Comparison of ENCODE assay signal across 18 cellular contexts in the genomic region with DNA sequence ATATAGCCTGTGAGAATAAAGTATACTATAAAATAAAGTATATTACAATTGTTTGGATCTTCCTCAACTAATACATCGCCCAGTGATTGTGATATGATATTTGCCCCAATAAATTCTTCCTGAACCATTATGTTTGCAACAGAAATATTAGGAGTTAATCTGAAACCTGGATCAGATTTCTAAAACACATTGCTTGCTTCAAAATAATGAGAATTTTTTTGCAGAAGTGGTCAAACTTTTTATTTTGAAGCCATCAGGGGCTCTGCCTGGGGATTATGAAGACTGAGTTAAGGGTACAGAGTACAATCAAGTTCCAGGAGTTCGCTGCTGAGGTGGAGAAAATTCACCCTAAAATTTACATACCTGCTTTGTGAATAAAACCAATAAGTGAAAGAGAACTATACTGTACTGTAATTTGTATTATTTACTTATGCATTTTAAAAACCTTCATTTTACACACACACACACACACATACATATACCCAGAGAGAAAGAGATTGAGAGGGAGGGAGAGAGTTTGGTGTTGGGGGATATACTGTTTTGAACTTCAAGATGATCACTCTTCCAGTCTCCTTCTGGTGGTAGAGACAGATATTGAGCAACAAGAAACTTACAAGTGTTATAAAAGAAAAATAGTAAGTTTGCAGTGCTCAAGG.
A peak's percentile ranks its signal among the peaks of the same experiment; 100 is the strongest.
DNase-seq lines count a peak whose midpoint lies in the region; ATAC-seq, FAIRE-seq and TF ChIP-seq lines count a peak whose summit lies in the region.
"Had no signal": no experiment of that assay in that cellular context is flagged by ENCODE, and none has a peak within 500 bp of the region (broad histone marks: within the 10 kb centered on the region; RNA-seq: fewer than 3 reads in every experiment).

No MANE protein-coding gene starts in this region.

- BruUV-seq in HepG2 (replicated peaks; lab: Mats Ljungman, UMichigan), result no TSS peak
- BruUV-seq in K562 (replicated peaks; lab: Mats Ljungman, UMichigan), result no TSS peak

- H3K9me3 Mint-ChIP-seq in neural progenitor cell, result no peaks in the 10 kb centered on the region
- H3K9me3 Mint-ChIP-seq: CD4-positive, alpha-beta T cell had no signal

- H3K27ac ChIP-seq in right lobe of liver, result peak overlapping the region; percentile 18 to 74 (median 68)
- H3K27ac ChIP-seq in HepG2 (ENCODE audit: extremely low read length, insufficient read depth, low read length), result no peak overlapping the region
- H3K27ac ChIP-seq in K562 (ENCODE audit: extremely low read depth, low read depth, low read length), result peak overlapping the region; percentile 85; the same call in 1 of the 3 replicates
- H3K27ac ChIP-seq in neural progenitor cell, result no peak overlapping the region
- no peak overlapping the region for H3K27ac ChIP-seq in brain microvascular endothelial cell
- H3K27ac ChIP-seq in spleen, result no peak overlapping the region
- no peak overlapping the region for H3K27ac ChIP-seq in mesendoderm (ENCODE audit: low read depth, low read length)
- H3K27ac ChIP-seq: 22Rv1, A549, C4-2B, GM23248, HL-60 had no signal

- TF ChIP-seq RAD21 in HepG2 (CRISPR knock-in tag; IDR thresholded peaks at IDR 0.05), result no peak
- TF ChIP-seq RAD21 in K562 (CRISPR knock-in tag; conservative IDR thresholded peaks at IDR 0.05 in 1 of 2, IDR thresholded peaks at IDR 0.05 in 1 of 2), result no peak

- H3K4me3 ChIP-seq in right lobe of liver, result no peak overlapping the region
- no peak overlapping the region for H3K4me3 ChIP-seq in HepG2 (replicated peaks in 1 of 3; ENCODE audit: insufficient read depth in 1 of 3, low read depth in 2 of 3, low read length in 3 of 3)
- peak overlapping the region; percentile 54 for H3K4me3 ChIP-seq in K562
- no peak overlapping the region for H3K4me3 ChIP-seq in neural progenitor cell
- H3K4me3 ChIP-seq in brain microvascular endothelial cell (ENCODE audit: low read depth, low read length), result no peak overlapping the region
- H3K4me3 ChIP-seq in spleen, result no peak overlapping the region
- no peak overlapping the region for H3K4me3 ChIP-seq in mesendoderm (ENCODE audit: low read length)
- H3K4me3 ChIP-seq: A549, GM23248, HAP-1 had no signal

- H2AFZ ChIP-seq in HepG2 (ENCODE audit: low read length) (no peak overlapping the region), K562 (ENCODE audit: low read depth, low read length) (no peak overlapping the region), neural progenitor cell (replicated peaks) (peak overlapping the region; percentile 2)
- H2AFZ ChIP-seq: GM23248 had no signal

- H2BK5ac ChIP-seq in mesendoderm (ENCODE audit: low read length), result no peak overlapping the region

- H3F3A ChIP-seq in neural progenitor cell (ENCODE audit: low read depth), result no peaks in the 10 kb centered on the region

- peaks cover 0 to 30% (median 1%) of the 10 kb centered on the region in 4 donors for H3K4me1 ChIP-seq in right lobe of liver
- H3K4me1 ChIP-seq in HepG2 (ENCODE audit: insufficient read depth, low read length), result peaks cover 11% of the 10 kb centered on the region
- H3K4me1 ChIP-seq in K562 (replicated peaks in 1 of 2; ENCODE audit: control insufficient read depth in 2 of 2, insufficient read depth in 2 of 2, low read length in 2 of 2), result peaks cover 5 to 52% of the 10 kb centered on the region in 2 experiments
- no peaks in the 10 kb centered on the region for H3K4me1 ChIP-seq in neural progenitor cell
- H3K4me1 ChIP-seq in spleen, result peaks cover 0 to 5% (median 0%) of the 10 kb centered on the region in 6 donors
- H3K4me1 ChIP-seq in mesendoderm (ENCODE audit: control insufficient read depth, low read depth, low read length), result no peaks in the 10 kb centered on the region
- H3K4me1 ChIP-seq: HAP-1 had no signal

- H4K8ac ChIP-seq in mesendoderm (ENCODE audit: low read depth, low read length), result no peak overlapping the region

- H3K4me3 Mint-ChIP-seq in neural progenitor cell, result no peak overlapping the region
- H3K4me3 Mint-ChIP-seq: CD4-positive, alpha-beta T cell had no signal

- no peaks in the 10 kb centered on the region for H4K20me1 ChIP-seq in HepG2 (ENCODE audit: insufficient read depth, low read length)
- H4K20me1 ChIP-seq in K562 (replicated peaks; ENCODE audit: control insufficient read depth, insufficient read depth, low read length), result peaks cover 26% of the 10 kb centered on the region
- no peaks in the 10 kb centered on the region for H4K20me1 ChIP-seq in neural progenitor cell (ENCODE audit: low read depth)

- H3K79me2 ChIP-seq in HepG2 (ENCODE audit: insufficient read depth, low read length) (no peaks in the 10 kb centered on the region), K562 (ENCODE audit: control insufficient read depth, insufficient read depth, low read length) (peaks cover 100% of the 10 kb centered on the region), neural progenitor cell (ENCODE audit: low read depth) (no peaks in the 10 kb centered on the region), mesendoderm (ENCODE audit: control insufficient read depth, insufficient read depth, low read length) (no peaks in the 10 kb centered on the region)

- H3K4me1 Mint-ChIP-seq in neural progenitor cell, result peaks cover 4% of the 10 kb centered on the region

- intact Hi-C loops in right lobe of liver (cut with DNase I) (loop anchor here in 1 of 2 donors (5.0 kb wide), 1 partner anchor 93 kb away; a partner anchor contains a TSS), HepG2 (cut with micrococcal nuclease; ENCODE audit: unreplicated experiment) (no loop called here), K562 (cut with micrococcal nuclease) (no loop called here), spleen (cut with DNase I; ENCODE audit: low total_unique reads) (loop anchor here (5.0 kb wide), 1 partner anchor 93 kb away; a partner anchor contains a TSS)

- TF ChIP-seq POLR2A in right lobe of liver (IDR thresholded peaks at IDR 0.05) (no peak), HepG2 (IDR thresholded peaks at IDR 0.05; ENCODE audit: insufficient read depth in 1 of 2, low read depth in 2 of 2, low read length in 2 of 2) (no peak), K562 (conservative IDR thresholded peaks at IDR 0.05) (peak; percentile 5; the same call in 1 of the 2 replicates), spleen (IDR thresholded peaks at IDR 0.05) (no peak)

- H3K36me3 Mint-ChIP-seq in neural progenitor cell, result no peaks in the 10 kb centered on the region

- no peak overlapping the region for H3K18ac ChIP-seq in mesendoderm (ENCODE audit: low read length)

- WGBS in right lobe of liver (ENCODE audit: insufficient coverage, low coverage, low lambda C conversion rate, missing lambda C conversion rate), result 66% methylated on average over 2 of the region's 2 CpGs
- WGBS in HepG2 (ENCODE audit: low lambda C conversion rate), result 78% methylated on average over 2 of the region's 2 CpGs
- WGBS in K562 (ENCODE audit: insufficient coverage, low coverage, missing lambda C conversion rate), result 30% methylated on average over 2 of the region's 2 CpGs
- 91 to 99% (median 94%) methylated on average over 2 of the region's 2 CpGs for WGBS in spleen, 5 donors
- WGBS in mesendoderm (ENCODE audit: extremely low coverage, insufficient coverage, low lambda C conversion rate), result no CpG with 5 or more reads among the region's 2 CpGs

- H3K9me3 ChIP-seq in right lobe of liver (no peaks in the 10 kb centered on the region), HepG2 (ENCODE audit: low read length) (no peaks in the 10 kb centered on the region), K562 (replicated peaks; ENCODE audit: control insufficient read depth, insufficient read depth, low read depth, low read length) (no peaks in the 10 kb centered on the region), neural progenitor cell (ENCODE audit: low read depth) (no peaks in the 10 kb centered on the region), spleen (no peaks in the 10 kb centered on the region)
- H3K9me3 ChIP-seq: A549, HAP-1 had no signal

- no peak for TF ChIP-seq CTCF in right lobe of liver (IDR thresholded peaks at IDR 0.05)
- no peak for TF ChIP-seq CTCF in HepG2 (CRISPR knock-in tag; IDR thresholded peaks at IDR 0.05)
- TF ChIP-seq CTCF in K562 (IDR thresholded peaks at IDR 0.05 in 2 of 3, conservative IDR thresholded peaks at IDR 0.05 in 1 of 3; ENCODE audit: insufficient read depth in 2 of 3, low read depth in 1 of 3, low read length in 3 of 3), result no peak
- no peak for TF ChIP-seq CTCF in neural progenitor cell (IDR thresholded peaks at IDR 0.05)
- TF ChIP-seq CTCF in brain microvascular endothelial cell (IDR thresholded peaks at IDR 0.05; ENCODE audit: low read depth, low read length, missing control alignments), result no peak
- TF ChIP-seq CTCF in spleen (IDR thresholded peaks at IDR 0.05 in 8 of 11, conservative IDR thresholded peaks at IDR 0.05 in 3 of 11), result no peak

- ATAC-seq in right lobe of liver (no peak), HepG2 (no peak), K562 (no peak)

- H2BK120ac ChIP-seq in mesendoderm (ENCODE audit: low read depth, low read length), result no peak overlapping the region

- no peak overlapping the region for H2BK15ac ChIP-seq in mesendoderm (replicated peaks; ENCODE audit: low read depth)

- no peak overlapping the region for H3K56ac ChIP-seq in mesendoderm (ENCODE audit: low read length)

- no peak for DNase-seq in right lobe of liver
- DNase-seq in HepG2 (ENCODE audit: low spot score), result no peak
- peak in 1 of 4 experiments; percentile 41 for DNase-seq in K562 (ENCODE audit: extremely low read depth in 1 of 4, low spot score in 3 of 4)
- DNase-seq in neural progenitor cell (ENCODE audit: low spot score), result no peak
- no peak for DNase-seq in HuH-7.5 (ENCODE audit: low spot score)
- no peak for DNase-seq in brain microvascular endothelial cell
- no peak for DNase-seq in spleen
- no peak for DNase-seq in mesendoderm
- DNase-seq: CD4-positive, alpha-beta T cell; DMS79; GDM1; GM23248 had no signal

- H3K79me1 ChIP-seq in mesendoderm (ENCODE audit: low read length), result no peaks in the 10 kb centered on the region

- no peak for FAIRE-seq in HepG2 (lab: Jason Lieb, UNC)
- no peak for FAIRE-seq in K562 (lab: Jason Lieb, UNC)
- FAIRE-seq: A549, GM18507 had no signal

- POLR2A ChIA-PET in HepG2 (lab: Yijun Ruan, JAX) (no interaction called here), K562 (lab: Yijun Ruan, JAX) (interaction anchor here (1.0 to 4.6 kb wide), 3 partner anchors 82 to 92 kb away, joined by 3 to 41 read pairs (median 4); a partner anchor contains a TSS)

- CTCF ChIA-PET in HepG2 (lab: Yijun Ruan, JAX; ENCODE audit: low intra/inter-chr PET ratio, low total read pairs), result interaction anchor here (2.1 to 3.5 kb wide), 2 partner anchors 92 to 275 kb away, joined by 19 to 40 read pairs; a partner anchor contains a TSS
- CTCF ChIA-PET in K562 (lab: Yijun Ruan, JAX; ENCODE audit: low intra/inter-chr PET ratio), result interaction anchor here (1.0 to 9.0 kb wide), 5 partner anchors 85 to 289 kb away, joined by 3 to 129 read pairs (median 8); a partner anchor contains a TSS

- H3K4me2 ChIP-seq in HepG2 (ENCODE audit: low read depth, low read length) (no peak overlapping the region), K562 (ENCODE audit: insufficient read depth, low read length) (peak overlapping the region; percentile 94), neural progenitor cell (no peak overlapping the region), mesendoderm (ENCODE audit: low read length) (no peak overlapping the region)
- H3K4me2 ChIP-seq: A549 had no signal

- H3K36me3 ChIP-seq in right lobe of liver, result no peaks in the 10 kb centered on the region
- no peaks in the 10 kb centered on the region for H3K36me3 ChIP-seq in HepG2 (replicated peaks in 1 of 2; ENCODE audit: control insufficient read depth in 1 of 2, insufficient read depth in 2 of 2, low read length in 2 of 2)
- peaks cover 75% of the 10 kb centered on the region for H3K36me3 ChIP-seq in K562 (ENCODE audit: control insufficient read depth, insufficient read depth, low read length)
- no peaks in the 10 kb centered on the region for H3K36me3 ChIP-seq in neural progenitor cell
- no peaks in the 10 kb centered on the region for H3K36me3 ChIP-seq in brain microvascular endothelial cell (replicated peaks)
- no peaks in the 10 kb centered on the region for H3K36me3 ChIP-seq in spleen
- no peaks in the 10 kb centered on the region for H3K36me3 ChIP-seq in mesendoderm (ENCODE audit: control insufficient read depth, insufficient read depth, low read length)
- H3K36me3 ChIP-seq: HAP-1 had no signal

- H2AK5ac ChIP-seq in mesendoderm (ENCODE audit: low read length), result no peak overlapping the region

- H4K5ac ChIP-seq in mesendoderm (ENCODE audit: low read length), result no peak overlapping the region

- no peaks in the 10 kb centered on the region for H3K9me1 ChIP-seq in K562 (ENCODE audit: control insufficient read depth, insufficient read depth, low read length)

- in situ Hi-C loops in HepG2 (cut with HindIII; ENCODE audit: extremely low pct_ligation_motif_present, low pct_unique_long_range_greater_than_20kb), result loop anchor here (5.0 kb wide), 1 partner anchor 93 kb away; a partner anchor contains a TSS
- in situ Hi-C loops in K562 (cut with MboI), result no loop called here
- in situ Hi-C loops in brain microvascular endothelial cell (cut with HindIII; ENCODE audit: low pct_ligation_motif_present, low sequenced_read_pairs), result loop anchor here (25.0 kb wide), 1 partner anchor 93 kb away; a partner anchor contains a TSS

- no peak overlapping the region for H3K23ac ChIP-seq in mesendoderm (ENCODE audit: low read length)

- no peaks in the 10 kb centered on the region for H3K27me3 ChIP-seq in right lobe of liver
- no peaks in the 10 kb centered on the region for H3K27me3 ChIP-seq in HepG2 (ENCODE audit: control insufficient read depth in 1 of 2, insufficient read depth in 2 of 2, low read length in 2 of 2)
- H3K27me3 ChIP-seq in K562 (ENCODE audit: control insufficient read depth in 2 of 2, insufficient read depth in 2 of 2, low read length in 2 of 2), result no peaks in the 10 kb centered on the region
- no peaks in the 10 kb centered on the region for H3K27me3 ChIP-seq in neural progenitor cell
- no peaks in the 10 kb centered on the region for H3K27me3 ChIP-seq in brain microvascular endothelial cell (replicated peaks)
- H3K27me3 ChIP-seq in spleen (replicated peaks in 1 of 7), result no peaks in the 10 kb centered on the region
- H3K27me3 ChIP-seq in mesendoderm (ENCODE audit: insufficient read depth, low read length, poor library complexity), result no peaks in the 10 kb centered on the region

- H3K4ac ChIP-seq in mesendoderm (ENCODE audit: low read depth, low read length), result no peak overlapping the region

- H3K27me3 Mint-ChIP-seq in neural progenitor cell (ENCODE audit: insufficient read depth, low read depth), result peaks cover 2% of the 10 kb centered on the region

- TF ChIP-seq EP300 in HepG2 (IDR thresholded peaks at IDR 0.05; ENCODE audit: low read depth in 2 of 2, low read length in 2 of 2), result no peak
- TF ChIP-seq EP300 in HepG2 (CRISPR knock-in tag; IDR thresholded peaks at IDR 0.05; ENCODE audit: borderline replicate concordance), result no peak
- no peak for TF ChIP-seq EP300 in K562 (IDR thresholded peaks at IDR 0.05; ENCODE audit: low read length)

- H3K9ac ChIP-seq in HepG2 (ENCODE audit: insufficient read depth, low read depth, low read length) (no peak overlapping the region), K562 (ENCODE audit: insufficient read depth in 1 of 2, low read depth in 2 of 2, low read length in 2 of 2) (peak overlapping the region in 1 of 2 experiments; percentile 82; a peak in 3 of 4 replicates), neural progenitor cell (no peak overlapping the region), mesendoderm (ENCODE audit: low read length) (no peak overlapping the region)
- H3K9ac ChIP-seq: GM23248 had no signal

- H3K27ac Mint-ChIP-seq in neural progenitor cell, result no peak overlapping the region
- H3K27ac Mint-ChIP-seq: CD4-positive, alpha-beta T cell had no signal

Comparison
In these comparisons a context has a peak if more than half of its experiments do, and no peak if none do; other contexts are left out.
1. H3K27ac ChIP-seq: peak in right lobe of liver (3 of 3) and K562 (single experiment); none in HepG2 (single experiment), neural progenitor cell (single experiment), brain microvascular endothelial cell (single experiment), spleen (0 of 8) and mesendoderm (single experiment).